In genomic region chr14:35576260-35576659, GRCh38 we compare ENCODE assay signal across 1 cellular context.
TF ChIP-seq lines count a peak whose summit lies in the region.

No MANE protein-coding gene starts in this region.

TF ChIP-seq in HepG2, 621 proteins besides CTCF, POLR2A, EP300 and RAD21:
- no peak for TF ChIP-seq SOX13 (IDR thresholded peaks at IDR 0.05)
- peak in 1 of 2 experiments; percentile 58; a peak in 1 of 4 replicates for TF ChIP-seq SOX13 (CRISPR knock-in tag; conservative IDR thresholded peaks at IDR 0.05 in 1 of 2, IDR thresholded peaks at IDR 0.05 in 1 of 2)
- TF ChIP-seq NFIC (IDR thresholded peaks at IDR 0.05; ENCODE audit: low read length): peak; percentile 58; the same call in 1 of the 2 replicates
- TF ChIP-seq ZNF549 (CRISPR knock-in tag; IDR thresholded peaks at IDR 0.05): no peak
- TF ChIP-seq LCORL (IDR thresholded peaks at IDR 0.05): peak; percentile 82
- TF ChIP-seq LCORL (CRISPR knock-in tag; IDR thresholded peaks at IDR 0.05): no peak
- 0 out of 2 replicates have a peak, but pooled peaks have one; percentile 53 for TF ChIP-seq GTF2F1 (IDR thresholded peaks at IDR 0.05; ENCODE audit: low read length)
- no peak for TF ChIP-seq EEA1 (CRISPR knock-in tag; IDR thresholded peaks at IDR 0.05; ENCODE audit: borderline replicate concordance)
- peak; percentile 45 for TF ChIP-seq HNF4A (CRISPR knock-in tag; IDR thresholded peaks at IDR 0.05)
- TF ChIP-seq FOXM1 (CRISPR knock-in tag; IDR thresholded peaks at IDR 0.05): no peak
TF ChIP-seq in HepG2: peak in this region for 5.
